ENCODE assay signal across 8 cellular contexts in genomic region chr2:101150306-101151140, GRCh38. TPM values are rescaled to one million over a fixed set of nuclear protein-coding genes. Genes with fewer than 3 reads are reported as not detected.
A peak's percentile ranks its signal among the peaks of the same experiment; 100 is the strongest.
DNase-seq lines count a peak whose midpoint lies in the region; ATAC-seq, FAIRE-seq and TF ChIP-seq lines count a peak whose summit lies in the region.

No MANE protein-coding gene starts in this region.

- H3K79me2 ChIP-seq in neural cell (replicated peaks; ENCODE audit: insufficient read depth, low read length), result no peaks in the 10 kb centered on the region

- intact Hi-C loops in activated CD8-positive, alpha-beta T cell treated with anti-CD3 and anti-CD28 coated beads for 36 hours (cut with micrococcal nuclease), result no loop called here

- TF ChIP-seq EP300 in neural cell (conservative IDR thresholded peaks at IDR 0.05; ENCODE audit: poor library complexity, severe bottlenecking), result no peak

- ATAC-seq in activated CD8-positive, alpha-beta T cell treated with anti-CD3 and anti-CD28 coated beads for 36 hours, result peak; percentile 19
- no peak for ATAC-seq in HG03025 (IDR thresholded peaks at IDR 0.05; ENCODE audit: low FRiP score, unreplicated experiment)
- no peak for ATAC-seq in GM21786 (IDR thresholded peaks at IDR 0.05; ENCODE audit: unreplicated experiment)

- CTCF ChIA-PET in activated CD8-positive, alpha-beta T cell treated with anti-CD3 and anti-CD28 coated beads for 36 hours (lab: Charles Lee), result interaction anchor here (0.9 to 5.4 kb wide), 15 partner anchors 9 to 137 kb away, joined by 3 to 29 read pairs (median 3); no protein-coding TSS in a partner anchor

- no peak for TF ChIP-seq RAD21 in neural cell (conservative IDR thresholded peaks at IDR 0.05)

- peak overlapping the region; percentile 63 for H3K4me3 Mint-ChIP-seq in activated CD8-positive, alpha-beta T cell treated with anti-CD3 and anti-CD28 coated beads for 36 hours

- POLR2A ChIA-PET in activated CD8-positive, alpha-beta T cell treated with anti-CD3 and anti-CD28 coated beads for 36 hours (lab: Charles Lee), result no interaction called here

- H3K9ac ChIP-seq in neural cell (ENCODE audit: low read length), result peak overlapping the region; percentile 57

- H2AFZ ChIP-seq in neural cell (ENCODE audit: low read depth, low read length), result no peak overlapping the region

- H3F3A ChIP-seq in neural cell (ENCODE audit: insufficient read depth, low read length, poor library complexity, severe bottlenecking), result no peaks in the 10 kb centered on the region

- H3K4me3 ChIP-seq in fibroblast of pulmonary artery (replicated peaks; ENCODE audit: low read depth, low read length), result peak overlapping the region; percentile 67
- H3K4me3 ChIP-seq in neural cell (ENCODE audit: low read length), result peak overlapping the region; percentile 79

- no peaks in the 10 kb centered on the region for H4K20me1 ChIP-seq in neural cell (ENCODE audit: insufficient read depth)

- peaks cover 27% of the 10 kb centered on the region for H3K27me3 Mint-ChIP-seq in activated CD8-positive, alpha-beta T cell treated with anti-CD3 and anti-CD28 coated beads for 36 hours

- no peak for TF ChIP-seq CTCF in activated CD8-positive, alpha-beta T cell treated with anti-CD3 and anti-CD28 coated beads for 36 hours (IDR thresholded peaks at IDR 0.05)
- TF ChIP-seq CTCF in fibroblast of pulmonary artery (IDR thresholded peaks at IDR 0.05; ENCODE audit: low read length, missing control alignments) (no peak), neural cell (IDR thresholded peaks at IDR 0.05; ENCODE audit: poor library complexity, severe bottlenecking) (peak; percentile 19)

- H3K27me3 ChIP-seq in neural cell (ENCODE audit: insufficient read depth, low read depth, low read length), result peaks cover 38% of the 10 kb centered on the region

- peak overlapping the region; percentile 77 for H3K4me2 ChIP-seq in neural cell (ENCODE audit: low read length)

- no peaks in the 10 kb centered on the region for H3K9me2 ChIP-seq in neural cell (ENCODE audit: insufficient read depth, low read length)

- H3K27ac ChIP-seq in neural cell (ENCODE audit: low read length), result no peak overlapping the region

- peaks cover 14% of the 10 kb centered on the region for H3K4me1 Mint-ChIP-seq in activated CD8-positive, alpha-beta T cell treated with anti-CD3 and anti-CD28 coated beads for 36 hours (ENCODE audit: low read depth)

- DNase-seq in activated CD4-positive, alpha-beta T cell treated with anti-CD3 and anti-CD28 coated beads for 1 hour, result peak; percentile 10
- no peak for DNase-seq in activated CD4-positive, alpha-beta T cell treated with anti-CD3 and anti-CD28 coated beads, Interleukin-2, amount 50 U/mL, for 4 hours
- peak; percentile 33 for DNase-seq in HTR-8/SVneo (ENCODE audit: insufficient read length, low spot score)
- peak; percentile 15 for DNase-seq in activated CD8-positive, alpha-beta T cell treated with anti-CD3 and anti-CD28 coated beads for 36 hours
- DNase-seq in fibroblast of pulmonary artery (ENCODE audit: low read depth), result no peak

- H3K9me3 ChIP-seq in neural cell (ENCODE audit: low read length), result no peaks in the 10 kb centered on the region

- no peaks in the 10 kb centered on the region for H3K36me3 ChIP-seq in neural cell (ENCODE audit: insufficient read depth, low read length)

- no peak for FAIRE-seq in HTR-8/SVneo (lab: Jason Lieb, UNC)

- H3K27ac Mint-ChIP-seq in activated CD8-positive, alpha-beta T cell treated with anti-CD3 and anti-CD28 coated beads for 36 hours, result no peak overlapping the region

- H3K36me3 Mint-ChIP-seq in activated CD8-positive, alpha-beta T cell treated with anti-CD3 and anti-CD28 coated beads for 36 hours (ENCODE audit: low read depth), result no peaks in the 10 kb centered on the region

- no peaks in the 10 kb centered on the region for H3K9me3 Mint-ChIP-seq in activated CD8-positive, alpha-beta T cell treated with anti-CD3 and anti-CD28 coated beads for 36 hours

TF ChIP-seq in neural cell, 6 proteins besides CTCF, POLR2A, EP300 and RAD21:
- no peak for TF ChIP-seq SMC3 (conservative IDR thresholded peaks at IDR 0.05; ENCODE audit: poor library complexity)
- no peak for TF ChIP-seq POLR2AphosphoS5 (IDR thresholded peaks at IDR 0.05)
- TF ChIP-seq TAF1 (IDR thresholded peaks at IDR 0.05; ENCODE audit: low read depth), result no peak
- TF ChIP-seq REST (IDR thresholded peaks at IDR 0.05; ENCODE audit: borderline replicate concordance), result no peak
- no peak for TF ChIP-seq EZH2 (IDR thresholded peaks at IDR 0.05; ENCODE audit: borderline replicate concordance, insufficient read depth, low read length, poor library complexity, severe bottlenecking)
- no peak for TF ChIP-seq MXI1 (conservative IDR thresholded peaks at IDR 0.05; ENCODE audit: poor library complexity, severe bottlenecking)

RNA-seq across cellular contexts. Expression of gene TBC1D8, which starts 0.7 kb away (rescaled TPM):
- 1 to 10 TPM; 3.2 to 3.3 TPM for total RNA-seq in activated CD8-positive, alpha-beta T cell treated with anti-CD3 and anti-CD28 coated beads for 36 hours
- 3.6 and 5.3 TPM in 2 replicates for polyA plus RNA-seq in neural cell
- 7.9 and 8.0 TPM in 2 replicates for polyA minus RNA-seq in neural cell

Comparison
In these comparisons a context has a peak if more than half of its experiments do, and no peak if none do; other contexts are left out.
1. DNase-seq: peak in activated CD4-positive, alpha-beta T cell treated with anti-CD3 and anti-CD28 coated beads for 1 hour (single experiment), HTR-8/SVneo (single experiment) and activated CD8-positive, alpha-beta T cell treated with anti-CD3 and anti-CD28 coated beads for 36 hours (single experiment); none in activated CD4-positive, alpha-beta T cell treated with anti-CD3 and anti-CD28 coated beads, Interleukin-2, amount 50 U/mL, for 4 hours (0 of 2) and fibroblast of pulmonary artery (single experiment).